ENCODE assay signal across 8 cellular contexts in genomic region chr10:72260588-72261322, GRCh38. TPM values are rescaled to one million over a fixed set of nuclear protein-coding genes. Genes with fewer than 3 reads are reported as not detected.
A peak's percentile ranks its signal among the peaks of the same experiment; 100 is the strongest.
DNase-seq lines count a peak whose midpoint lies in the region; ATAC-seq lines count a peak whose summit lies in the region.

No MANE protein-coding gene starts in this region.

- no peaks in the 10 kb centered on the region for H3K36me3 Mint-ChIP-seq in CD4-positive, CD25-positive, alpha-beta regulatory T cell
- H3K36me3 Mint-ChIP-seq in activated T-helper 1 cell treated with anti-CD3 and anti-CD28 coated beads, Interleukin-12 subunit alpha, Interleukin-12 subunit beta, Interleukin-2, Interleukin-4 antibody, amounts not matched to agents 30 ng/mL and 10 ng/mL and 1 ng/mL, durations not matched to agents 14 hours and 24 hours and 36 hours (ENCODE audit: low read depth), result no peaks in the 10 kb centered on the region
- H3K36me3 Mint-ChIP-seq in natural killer cell treated with Interleukin-12 subunit alpha and Interleukin-12 subunit beta and Interleukin-15 and Interleukin-18, amount 100 ng/mL, for 72 hours, result no peaks in the 10 kb centered on the region

- H3K4me3 Mint-ChIP-seq in CD4-positive, CD25-positive, alpha-beta regulatory T cell, result peak overlapping the region; percentile 90 to 96 (median 92)
- peak overlapping the region; percentile 86 for H3K4me3 Mint-ChIP-seq in activated T-helper 1 cell treated with anti-CD3 and anti-CD28 coated beads, Interleukin-12 subunit alpha, Interleukin-12 subunit beta, Interleukin-2, Interleukin-4 antibody, amounts not matched to agents 30 ng/mL and 10 ng/mL and 1 ng/mL, durations not matched to agents 14 hours and 24 hours and 36 hours
- peak overlapping the region; percentile 83 for H3K4me3 Mint-ChIP-seq in natural killer cell treated with Interleukin-12 subunit alpha and Interleukin-12 subunit beta and Interleukin-15 and Interleukin-18, amount 100 ng/mL, for 72 hours
- peak overlapping the region; percentile 82 to 90 for H3K4me3 Mint-ChIP-seq in stimulated activated naive CD8-positive, alpha-beta T cell treated with anti-CD3 and anti-CD28 coated beads, Interleukin-15, amount 100 ng/mL, for 72 hours

- H3K9me3 Mint-ChIP-seq in CD4-positive, CD25-positive, alpha-beta regulatory T cell, result no peaks in the 10 kb centered on the region
- H3K9me3 Mint-ChIP-seq in activated T-helper 1 cell treated with anti-CD3 and anti-CD28 coated beads, Interleukin-12 subunit alpha, Interleukin-12 subunit beta, Interleukin-2, Interleukin-4 antibody, amounts not matched to agents 30 ng/mL and 10 ng/mL and 1 ng/mL, durations not matched to agents 14 hours and 24 hours and 36 hours, result no peaks in the 10 kb centered on the region
- H3K9me3 Mint-ChIP-seq in natural killer cell treated with Interleukin-12 subunit alpha and Interleukin-12 subunit beta and Interleukin-15 and Interleukin-18, amount 100 ng/mL, for 72 hours, result no peaks in the 10 kb centered on the region
- no peaks in the 10 kb centered on the region for H3K9me3 Mint-ChIP-seq in stimulated activated naive CD8-positive, alpha-beta T cell treated with anti-CD3 and anti-CD28 coated beads, Interleukin-15, amount 100 ng/mL, for 72 hours

- ATAC-seq in CD4-positive, CD25-positive, alpha-beta regulatory T cell (ENCODE audit: low read depth in 2 of 2), result peak; percentile 69 to 72
- ATAC-seq in GM19455 (IDR thresholded peaks at IDR 0.05; ENCODE audit: unreplicated experiment) (peak; percentile 69), HG03571 (IDR thresholded peaks at IDR 0.05; ENCODE audit: unreplicated experiment) (peak; percentile 53)
- peak; percentile 87 to 89 for ATAC-seq in natural killer cell treated with Interleukin-12 subunit alpha and Interleukin-12 subunit beta and Interleukin-15 and Interleukin-18, amount 100 ng/mL, for 72 hours
- peak; percentile 87 for ATAC-seq in stimulated activated naive CD8-positive, alpha-beta T cell treated with anti-CD3 and anti-CD28 coated beads, Interleukin-15, amount 100 ng/mL, for 72 hours

- DNase-seq in CD4-positive, CD25-positive, alpha-beta regulatory T cell, result peak; percentile 69 to 88 (median 74)
- peak; percentile 81 for DNase-seq in activated T-helper 1 cell treated with anti-CD3 and anti-CD28 coated beads, Interleukin-12 subunit alpha, Interleukin-12 subunit beta, Interleukin-2, Interleukin-4 antibody, amounts not matched to agents 30 ng/mL and 10 ng/mL and 1 ng/mL, durations not matched to agents 14 hours and 24 hours and 36 hours (ENCODE audit: low spot score)
- DNase-seq in fibroblast of peridontal ligament (ENCODE audit: extremely low read depth), result peak; percentile 80
- peak; percentile 94 for DNase-seq in natural killer cell treated with Interleukin-12 subunit alpha and Interleukin-12 subunit beta and Interleukin-15 and Interleukin-18, amount 100 ng/mL, for 72 hours (ENCODE audit: low spot score)
- DNase-seq in stimulated activated naive CD8-positive, alpha-beta T cell treated with anti-CD3 and anti-CD28 coated beads, Interleukin-15, amount 100 ng/mL, for 72 hours, result peak; percentile 96 to 98

- intact Hi-C loops in activated T-helper 1 cell treated with anti-CD3 and anti-CD28 coated beads, Interleukin-12 subunit alpha, Interleukin-12 subunit beta, Interleukin-2, Interleukin-4 antibody, amounts not matched to agents 30 ng/mL and 10 ng/mL and 1 ng/mL, durations not matched to agents 14 hours and 24 hours and 36 hours (cut with micrococcal nuclease), result loop anchor here (1.0 to 5.0 kb wide), 11 partner anchors 12 to 1237 kb away; partner anchors contain the start of genes DDIT4, PPP3CB and PSAP

- H3K27ac ChIP-seq in CD4-positive, CD25-positive, alpha-beta regulatory T cell (ENCODE audit: insufficient read depth, low read length, poor library complexity, severe bottlenecking), result peak overlapping the region; percentile 84

- H3K27me3 ChIP-seq in CD4-positive, CD25-positive, alpha-beta regulatory T cell (ENCODE audit: control insufficient read depth, insufficient read depth, low read length), result no peaks in the 10 kb centered on the region

- peak overlapping the region; percentile 95 to 96 (median 95) for H3K27ac Mint-ChIP-seq in CD4-positive, CD25-positive, alpha-beta regulatory T cell
- peak overlapping the region; percentile 98 for H3K27ac Mint-ChIP-seq in activated T-helper 1 cell treated with anti-CD3 and anti-CD28 coated beads, Interleukin-12 subunit alpha, Interleukin-12 subunit beta, Interleukin-2, Interleukin-4 antibody, amounts not matched to agents 30 ng/mL and 10 ng/mL and 1 ng/mL, durations not matched to agents 14 hours and 24 hours and 36 hours
- H3K27ac Mint-ChIP-seq in natural killer cell treated with Interleukin-12 subunit alpha and Interleukin-12 subunit beta and Interleukin-15 and Interleukin-18, amount 100 ng/mL, for 72 hours, result peak overlapping the region; percentile 96 to 99
- H3K27ac Mint-ChIP-seq in stimulated activated naive CD8-positive, alpha-beta T cell treated with anti-CD3 and anti-CD28 coated beads, Interleukin-15, amount 100 ng/mL, for 72 hours, result peak overlapping the region; percentile 97 to 99

- peak overlapping the region; percentile 76 for H3K4me3 ChIP-seq in CD4-positive, CD25-positive, alpha-beta regulatory T cell (ENCODE audit: low read depth, low read length)

- H3K9me3 ChIP-seq in CD4-positive, CD25-positive, alpha-beta regulatory T cell (ENCODE audit: control insufficient read depth in 2 of 2, low read length in 2 of 2), result no peaks in the 10 kb centered on the region

- no peaks in the 10 kb centered on the region for H3K36me3 ChIP-seq in CD4-positive, CD25-positive, alpha-beta regulatory T cell (ENCODE audit: control insufficient read depth, insufficient read depth, low read length)

- peaks cover 54% of the 10 kb centered on the region for H3K4me1 ChIP-seq in CD4-positive, CD25-positive, alpha-beta regulatory T cell (ENCODE audit: control insufficient read depth, insufficient read depth, low read length, poor library complexity, severe bottlenecking)

- H3K4me1 Mint-ChIP-seq in CD4-positive, CD25-positive, alpha-beta regulatory T cell, result peaks cover 6 to 76% (median 46%) of the 10 kb centered on the region in 4 donors
- H3K4me1 Mint-ChIP-seq in activated T-helper 1 cell treated with anti-CD3 and anti-CD28 coated beads, Interleukin-12 subunit alpha, Interleukin-12 subunit beta, Interleukin-2, Interleukin-4 antibody, amounts not matched to agents 30 ng/mL and 10 ng/mL and 1 ng/mL, durations not matched to agents 14 hours and 24 hours and 36 hours (ENCODE audit: low read depth), result peaks cover 67% of the 10 kb centered on the region
- H3K4me1 Mint-ChIP-seq in natural killer cell treated with Interleukin-12 subunit alpha and Interleukin-12 subunit beta and Interleukin-15 and Interleukin-18, amount 100 ng/mL, for 72 hours (ENCODE audit: low read depth in 2 of 2), result peaks cover 56% of the 10 kb centered on the region in 2 donors
- peaks cover 84% of the 10 kb centered on the region for H3K4me1 Mint-ChIP-seq in stimulated activated naive CD8-positive, alpha-beta T cell treated with anti-CD3 and anti-CD28 coated beads, Interleukin-15, amount 100 ng/mL, for 72 hours

- peaks cover 4% of the 10 kb centered on the region for H3K27me3 Mint-ChIP-seq in CD4-positive, CD25-positive, alpha-beta regulatory T cell
- H3K27me3 Mint-ChIP-seq in activated T-helper 1 cell treated with anti-CD3 and anti-CD28 coated beads, Interleukin-12 subunit alpha, Interleukin-12 subunit beta, Interleukin-2, Interleukin-4 antibody, amounts not matched to agents 30 ng/mL and 10 ng/mL and 1 ng/mL, durations not matched to agents 14 hours and 24 hours and 36 hours (ENCODE audit: insufficient read depth), result no peaks in the 10 kb centered on the region
- H3K27me3 Mint-ChIP-seq in natural killer cell treated with Interleukin-12 subunit alpha and Interleukin-12 subunit beta and Interleukin-15 and Interleukin-18, amount 100 ng/mL, for 72 hours, result no peaks in the 10 kb centered on the region
- H3K27me3 Mint-ChIP-seq in stimulated activated naive CD8-positive, alpha-beta T cell treated with anti-CD3 and anti-CD28 coated beads, Interleukin-15, amount 100 ng/mL, for 72 hours, result no peaks in the 10 kb centered on the region

RNA-seq across cellular contexts. Expression of gene DDIT4, which starts 13.0 kb away (rescaled TPM):
- 403 TPM for total RNA-seq in CD4-positive, CD25-positive, alpha-beta regulatory T cell
- 100 to 1,000 TPM in 1 of 4 donors, 10 to 100 TPM in 3; 62.1 to 123 (median 76.6) TPM for polyA plus RNA-seq in CD4-positive, CD25-positive, alpha-beta regulatory T cell
- 670 TPM for polyA plus RNA-seq in PFSK-1 (2012; ENCODE audit: insufficient read length, low read depth)
- 178 and 183 TPM in 2 replicates for total RNA-seq in activated T-helper 1 cell treated with anti-CD3 and anti-CD28 coated beads, Interleukin-12 subunit alpha, Interleukin-12 subunit beta, Interleukin-2, Interleukin-4 antibody, amounts not matched to agents 30 ng/mL and 10 ng/mL and 1 ng/mL, durations not matched to agents 14 hours and 24 hours and 36 hours
- 100 to 1,000 TPM; 189 to 207 TPM for total RNA-seq in natural killer cell treated with Interleukin-12 subunit alpha and Interleukin-12 subunit beta and Interleukin-15 and Interleukin-18, amount 100 ng/mL, for 72 hours

RNA-seq across cellular contexts. Expression of gene ASCC1, which starts 44.7 kb away (rescaled TPM):
- 25.2 TPM for total RNA-seq in CD4-positive, CD25-positive, alpha-beta regulatory T cell
- 10 to 100 TPM; 20.5 to 28.8 (median 27.2) TPM for polyA plus RNA-seq in CD4-positive, CD25-positive, alpha-beta regulatory T cell
- polyA plus RNA-seq in PFSK-1 (2012; ENCODE audit: insufficient read length, low read depth), result 17.9 TPM
- total RNA-seq in activated T-helper 1 cell treated with anti-CD3 and anti-CD28 coated beads, Interleukin-12 subunit alpha, Interleukin-12 subunit beta, Interleukin-2, Interleukin-4 antibody, amounts not matched to agents 30 ng/mL and 10 ng/mL and 1 ng/mL, durations not matched to agents 14 hours and 24 hours and 36 hours, result 29.8 and 33.5 TPM in 2 replicates
- 10 to 100 TPM; 30.9 to 35.7 TPM for total RNA-seq in natural killer cell treated with Interleukin-12 subunit alpha and Interleukin-12 subunit beta and Interleukin-15 and Interleukin-18, amount 100 ng/mL, for 72 hours

RNA-seq across cellular contexts. Expression of gene ANAPC16, which starts 44.9 kb away (rescaled TPM):
- total RNA-seq in CD4-positive, CD25-positive, alpha-beta regulatory T cell, result 86.6 TPM
- 100 to 1,000 TPM; 282 to 361 (median 288) TPM for polyA plus RNA-seq in CD4-positive, CD25-positive, alpha-beta regulatory T cell
- 68.3 TPM for polyA plus RNA-seq in PFSK-1 (2012; ENCODE audit: insufficient read length, low read depth)
- 80.0 and 81.6 TPM in 2 replicates for total RNA-seq in activated T-helper 1 cell treated with anti-CD3 and anti-CD28 coated beads, Interleukin-12 subunit alpha, Interleukin-12 subunit beta, Interleukin-2, Interleukin-4 antibody, amounts not matched to agents 30 ng/mL and 10 ng/mL and 1 ng/mL, durations not matched to agents 14 hours and 24 hours and 36 hours
- total RNA-seq in natural killer cell treated with Interleukin-12 subunit alpha and Interleukin-12 subunit beta and Interleukin-15 and Interleukin-18, amount 100 ng/mL, for 72 hours, result 10 to 100 TPM; 39.6 to 79.3 TPM

Comparison
In these comparisons a context has a peak if more than half of its experiments do, and no peak if none do; other contexts are left out.
1. Peak in every context shown above with its lines: DNase-seq, ATAC-seq, H3K4me3 ChIP-seq and H3K27ac ChIP-seq.